10 cellular contexts compared by ENCODE assay signal in genomic region chr15:41895491-41895890, GRCh38. TPM values are rescaled to one million over a fixed set of nuclear protein-coding genes. Genes with fewer than 3 reads are reported as not detected.
A peak's percentile ranks its signal among the peaks of the same experiment; 100 is the strongest.
DNase-seq lines count a peak whose midpoint lies in the region; ATAC-seq and TF ChIP-seq lines count a peak whose summit lies in the region.
"Had no signal": no experiment of that assay in that cellular context is flagged by ENCODE, and none has a peak within 500 bp of the region (broad histone marks: within the 10 kb centered on the region; RNA-seq: fewer than 3 reads in every experiment).

No MANE protein-coding gene starts in this region.

- peak overlapping the region; percentile 52 to 73 for H3K4me3 Mint-ChIP-seq in stimulated activated naive B cell treated with anti-CD40 and anti-IgM and Interleukin-4, amounts not matched to agents 10 μg/mL and 1 μg/mL and 100 μg/mL, for 72 hours

- no peaks in the 10 kb centered on the region for H3K27me3 Mint-ChIP-seq in stimulated activated naive B cell treated with anti-CD40 and anti-IgM and Interleukin-4, amounts not matched to agents 10 μg/mL and 1 μg/mL and 100 μg/mL, for 72 hours

- TF ChIP-seq POLR2A in HCT116 (IDR thresholded peaks at IDR 0.05; ENCODE audit: borderline replicate concordance, extremely low read depth, insufficient read depth, insufficient read length): no peak

- H3K36me3 Mint-ChIP-seq in stimulated activated naive B cell treated with anti-CD40 and anti-IgM and Interleukin-4, amounts not matched to agents 10 μg/mL and 1 μg/mL and 100 μg/mL, for 72 hours: peaks cover 28 to 45% of the 10 kb centered on the region in 2 donors

- no TSS peak for BruUV-seq in HCT116 (replicated peaks; lab: Mats Ljungman, UMichigan)

- intact Hi-C loops in HCT116 (cut with micrococcal nuclease): no loop called here

- peaks cover 32 to 40% of the 10 kb centered on the region in 2 donors for H3K4me1 Mint-ChIP-seq in stimulated activated naive B cell treated with anti-CD40 and anti-IgM and Interleukin-4, amounts not matched to agents 10 μg/mL and 1 μg/mL and 100 μg/mL, for 72 hours

- H3K4me2 ChIP-seq in HCT116 (ENCODE audit: low read length): peak overlapping the region; percentile 64

- no peak for TF ChIP-seq RAD21 in HCT116 (IDR thresholded peaks at IDR 0.05; ENCODE audit: low read depth)

- POLR2A ChIA-PET in HCT116 (lab: Charles Lee): interaction anchor here (0.9 to 1.6 kb wide), 3 partner anchors 21 to 107 kb away, joined by 3 to 7 read pairs (median 3); no protein-coding TSS in a partner anchor

- no peaks in the 10 kb centered on the region for H3K9me3 Mint-ChIP-seq in stimulated activated naive B cell treated with anti-CD40 and anti-IgM and Interleukin-4, amounts not matched to agents 10 μg/mL and 1 μg/mL and 100 μg/mL, for 72 hours
- H3K9me3 Mint-ChIP-seq: activated T-cell treated with anti-CD3 and anti-CD28 coated beads, Interleukin-2, amount 50 U/mL, for 4 hours had no signal

- H3K27ac Mint-ChIP-seq in stimulated activated naive B cell treated with anti-CD40 and anti-IgM and Interleukin-4, amounts not matched to agents 10 μg/mL and 1 μg/mL and 100 μg/mL, for 72 hours: peak overlapping the region; percentile 84

- H3K79me2 ChIP-seq in HCT116 (ENCODE audit: insufficient read depth, low read length): no peaks in the 10 kb centered on the region

- DNase-seq in HCT116 (ENCODE audit: low read depth, low spot score) (no peak), epithelial cell of prostate (ENCODE audit: low read depth, low spot score) (no peak), NCI-H226 (no peak), Ammon's horn (ENCODE audit: low spot score) (no peak)
- DNase-seq in stimulated activated naive B cell treated with anti-CD40 and anti-IgM and Interleukin-4, amounts not matched to agents 10 μg/mL and 1 μg/mL and 100 μg/mL, for 72 hours: no peak
- DNase-seq: GOT3 had no signal

- H3K27me3 ChIP-seq in HCT116 (ENCODE audit: insufficient read depth, low read length): no peaks in the 10 kb centered on the region
- H3K27me3 ChIP-seq: MG63 had no signal

- H3K9me2 ChIP-seq in HCT116 (ENCODE audit: insufficient read depth): no peaks in the 10 kb centered on the region

- TF ChIP-seq CTCF in HCT116 (IDR thresholded peaks at IDR 0.05 in 2 of 3, conservative IDR thresholded peaks at IDR 0.05 in 1 of 3; ENCODE audit: borderline replicate concordance in 1 of 3, insufficient read depth in 1 of 3, low read depth in 2 of 3, low read length in 2 of 3) (no peak), VCaP (conservative IDR thresholded peaks at IDR 0.05) (no peak)

- CTCF ChIA-PET in HCT116 (lab: Charles Lee): interaction anchor here (2.5 kb wide), 1 partner anchor 9 kb away, joined by 20 read pairs; no protein-coding TSS in a partner anchor

- H3K9me3 ChIP-seq in HCT116 (ENCODE audit: control insufficient read depth in 1 of 2, insufficient read depth in 1 of 2, low read depth in 1 of 2, low read length in 2 of 2): no peaks in the 10 kb centered on the region
- H3K9me3 ChIP-seq: MG63 had no signal

- peaks cover 27 to 30% of the 10 kb centered on the region in 2 experiments for H3K4me1 ChIP-seq in HCT116 (ENCODE audit: control insufficient read depth in 1 of 2, insufficient read depth in 2 of 2, low read length in 2 of 2)

- ATAC-seq in HCT116 (no peak), GM18511 (IDR thresholded peaks at IDR 0.05; ENCODE audit: unreplicated experiment) (no peak)
- ATAC-seq in stimulated activated naive B cell treated with anti-CD40 and anti-IgM and Interleukin-4, amounts not matched to agents 10 μg/mL and 1 μg/mL and 100 μg/mL, for 72 hours (replicated peaks): no peak

- H3K4me3 ChIP-seq in HCT116 (replicated peaks in 1 of 2; ENCODE audit: low read depth in 1 of 2, low read length in 2 of 2): no peak overlapping the region; a peak in 1 of 4 replicates
- H3K4me3 ChIP-seq: MG63 had no signal

- H2AFZ ChIP-seq in HCT116 (ENCODE audit: low read depth, low read length, poor library complexity, severe bottlenecking): no peak overlapping the region

- peaks cover 2 to 3% of the 10 kb centered on the region in 2 experiments; a peak in 1 of 4 replicates for H3K36me3 ChIP-seq in HCT116 (ENCODE audit: control insufficient read depth in 1 of 2, insufficient read depth in 2 of 2, low read length in 2 of 2)

- RAD21 ChIA-PET in HCT116 (lab: Charles Lee; ENCODE audit: low non-redundant PET in 1 of 2, low total read pairs in 2 of 2, uncharacterized antibody in 2 of 2, unreplicated experiment in 2 of 2): interaction anchor here in 1 of 2 experiments (1.1 kb wide), 1 partner anchor 9 kb away, joined by 3 read pairs; no protein-coding TSS in a partner anchor

- H3K27ac ChIP-seq in HCT116 (ENCODE audit: low read depth, low read length): no peak overlapping the region
- H3K27ac ChIP-seq in VCaP: 0 out of 2 replicates have a peak overlapping the region, but pooled peaks have one; percentile 19
- H3K27ac ChIP-seq in epithelial cell of prostate: peak overlapping the region; percentile 77

- H4K20me1 ChIP-seq in HCT116 (ENCODE audit: insufficient read depth): no peaks in the 10 kb centered on the region

- H3K9ac ChIP-seq in HCT116 (ENCODE audit: low read length): no peak overlapping the region

TF ChIP-seq in HCT116, 20 proteins besides CTCF, POLR2A, EP300 and RAD21:
- no peak for TF ChIP-seq TCF7L2 (IDR thresholded peaks at IDR 0.05; ENCODE audit: borderline replicate concordance, extremely low read depth, insufficient read depth, insufficient read length)
- TF ChIP-seq MAX (IDR thresholded peaks at IDR 0.05): no peak
- TF ChIP-seq EZH2 (IDR thresholded peaks at IDR 0.05): no peak
- TF ChIP-seq SP1 (IDR thresholded peaks at IDR 0.05; ENCODE audit: low read depth): no peak
- TF ChIP-seq EZH2phosphoT487 (IDR thresholded peaks at IDR 0.05; ENCODE audit: borderline replicate concordance): no peak
- no peak for TF ChIP-seq EGR1 (IDR thresholded peaks at IDR 0.05; ENCODE audit: low read depth)
- TF ChIP-seq REST (IDR thresholded peaks at IDR 0.05; ENCODE audit: low read depth): no peak
- no peak for TF ChIP-seq FOSL1 (IDR thresholded peaks at IDR 0.05; ENCODE audit: low read depth)
- no peak for TF ChIP-seq POLR2AphosphoS5 (IDR thresholded peaks at IDR 0.05; ENCODE audit: low read depth, low read length)
- no peak for TF ChIP-seq CEBPB (IDR thresholded peaks at IDR 0.05; ENCODE audit: low read depth)
- TF ChIP-seq ZNF274 (IDR thresholded peaks at IDR 0.05; ENCODE audit: low read depth, low read length): no peak
- no peak for TF ChIP-seq ZBTB33 (IDR thresholded peaks at IDR 0.05; ENCODE audit: extremely low read depth, insufficient replicate concordance, low read length)
- no peak for TF ChIP-seq CBX3 (IDR thresholded peaks at IDR 0.05; ENCODE audit: low read depth)
- no peak for TF ChIP-seq ZFX (IDR thresholded peaks at IDR 0.05)
- no peak for TF ChIP-seq SIN3A (IDR thresholded peaks at IDR 0.05; ENCODE audit: low read depth)
- no peak for TF ChIP-seq YY1 (IDR thresholded peaks at IDR 0.05; ENCODE audit: extremely low read depth, insufficient replicate concordance, low read depth, low read length)
- no peak for TF ChIP-seq ELF1 (IDR thresholded peaks at IDR 0.05; ENCODE audit: borderline replicate concordance, low read depth)
- no peak for TF ChIP-seq JUND (IDR thresholded peaks at IDR 0.05)
- TF ChIP-seq SRF (IDR thresholded peaks at IDR 0.05; ENCODE audit: low read depth): no peak

RNA-seq across cellular contexts. Expression of gene SPTBN5, which starts 1.6 kb away (rescaled TPM):
- total RNA-seq in HCT116 (2021; ENCODE audit: unreplicated experiment): 0.96 TPM
- polyA plus RNA-seq in HCT116 (2012): 0.76 and 0.90 TPM in 2 replicates

RNA-seq across cellular contexts. Expression of gene PLA2G4B, which starts 56.8 kb away (rescaled TPM):
- total RNA-seq in HCT116 (2021; ENCODE audit: unreplicated experiment): 4.7 TPM
- polyA plus RNA-seq in HCT116 (2012): 5.6 and 6.4 TPM in 2 replicates
